In genomic region chr1:63615809-63616420, GRCh38 we compare ENCODE assay signal across 1 cellular context.
TF ChIP-seq lines count a peak whose summit lies in the region.

No MANE protein-coding gene starts in this region.

TF ChIP-seq in WTC11, 78 proteins besides CTCF, POLR2A, EP300 and RAD21 (continued from another document):
- no peak for TF ChIP-seq USF2 (CRISPR knock-in tag; IDR thresholded peaks at IDR 0.05)
